ENCODE assay signal across 19 cellular contexts in the genomic region with DNA sequence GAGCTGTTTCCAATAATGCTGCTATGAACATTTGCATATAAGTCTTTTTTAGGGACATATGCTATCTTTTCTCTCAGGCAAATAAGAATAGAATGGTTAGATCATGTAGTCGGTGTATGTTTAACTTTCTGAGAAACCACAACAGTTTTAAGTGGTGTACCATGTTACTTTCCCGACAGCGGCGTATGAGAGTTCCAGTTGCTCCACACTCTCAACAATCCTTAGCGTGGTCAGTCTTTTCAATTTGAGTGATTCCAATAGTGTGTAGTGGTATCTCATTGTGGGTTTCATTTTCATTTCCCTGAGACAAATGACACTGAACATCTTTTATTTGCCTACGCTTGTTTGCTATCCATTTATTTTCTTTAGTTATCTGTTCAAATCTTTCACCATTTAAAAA.
DNase-seq lines count a peak whose midpoint lies in the region; ATAC-seq lines count a peak whose summit lies in the region.
"Had no signal": no experiment of that assay in that cellular context is flagged by ENCODE, and none has a peak within 500 bp of the region (broad histone marks: within the 10 kb centered on the region; RNA-seq: fewer than 3 reads in every experiment).

No MANE protein-coding gene starts in this region.

- H3K4me3 Mint-ChIP-seq in activated CD4-positive, alpha-beta T cell treated with anti-CD3 and anti-CD28 coated beads for 36 hours, result no peak overlapping the region
- no peak overlapping the region for H3K4me3 Mint-ChIP-seq in activated T-helper 17 cell treated with anti-CD3 and anti-CD28 coated beads, Interleukin-2, amount 50 U/mL, for 72 hours
- H3K4me3 Mint-ChIP-seq: neural progenitor cell had no signal

- H3K9me3 ChIP-seq in right cardiac atrium (ENCODE audit: control insufficient read depth, low read length), result no peaks in the 10 kb centered on the region
- H3K9me3 ChIP-seq: body of pancreas, Peyer's patch had no signal

- 95% methylated on average over 6 of the region's 6 CpGs for WGBS in right cardiac atrium

- H3K9me3 Mint-ChIP-seq in activated CD4-positive, alpha-beta T cell treated with anti-CD3 and anti-CD28 coated beads for 36 hours (ENCODE audit: low read depth), result peaks cover 8% of the 10 kb centered on the region
- peaks cover 11% of the 10 kb centered on the region for H3K9me3 Mint-ChIP-seq in activated T-helper 17 cell treated with anti-CD3 and anti-CD28 coated beads, Interleukin-2, amount 50 U/mL, for 72 hours

- H3K27me3 Mint-ChIP-seq in activated CD4-positive, alpha-beta T cell treated with anti-CD3 and anti-CD28 coated beads for 36 hours, result peaks cover 32% of the 10 kb centered on the region
- peaks cover 41% of the 10 kb centered on the region for H3K27me3 Mint-ChIP-seq in activated T-helper 17 cell treated with anti-CD3 and anti-CD28 coated beads, Interleukin-2, amount 50 U/mL, for 72 hours

- peaks cover 6% of the 10 kb centered on the region for H3K4me1 Mint-ChIP-seq in activated CD4-positive, alpha-beta T cell treated with anti-CD3 and anti-CD28 coated beads for 36 hours
- H3K4me1 Mint-ChIP-seq in activated T-helper 17 cell treated with anti-CD3 and anti-CD28 coated beads, Interleukin-2, amount 50 U/mL, for 72 hours, result peaks cover 3% of the 10 kb centered on the region
- H3K4me1 Mint-ChIP-seq: neural progenitor cell had no signal

- H3K4me1 ChIP-seq in right cardiac atrium (ENCODE audit: control insufficient read depth, insufficient read depth, low read length), result no peaks in the 10 kb centered on the region
- H3K4me1 ChIP-seq: body of pancreas, neural progenitor cell, Peyer's patch had no signal

- no peaks in the 10 kb centered on the region for H3K27me3 ChIP-seq in right cardiac atrium (ENCODE audit: control insufficient read depth, insufficient read depth)
- H3K27me3 ChIP-seq: body of pancreas, neural progenitor cell, Peyer's patch had no signal

- H3K36me3 Mint-ChIP-seq in activated CD4-positive, alpha-beta T cell treated with anti-CD3 and anti-CD28 coated beads for 36 hours (ENCODE audit: low read depth), result peaks cover 4% of the 10 kb centered on the region
- no peaks in the 10 kb centered on the region for H3K36me3 Mint-ChIP-seq in activated T-helper 17 cell treated with anti-CD3 and anti-CD28 coated beads, Interleukin-2, amount 50 U/mL, for 72 hours (ENCODE audit: low read depth)
- H3K36me3 Mint-ChIP-seq: neural progenitor cell had no signal

- H3K27ac ChIP-seq in right cardiac atrium (ENCODE audit: low read length), result no peak overlapping the region
- H3K27ac ChIP-seq: 22Rv1, body of pancreas, C4-2B, neural progenitor cell, Peyer's patch had no signal

- intact Hi-C loops in activated CD4-positive, alpha-beta T cell treated with anti-CD3 and anti-CD28 coated beads for 36 hours (cut with DNase I, micrococcal nuclease), result loop anchor here in 1 of 2 experiments (2.0 kb wide), 1 partner anchor 69 kb away; no protein-coding TSS in a partner anchor
- intact Hi-C loops in right cardiac atrium (cut with DNase I), result no loop called here

- H3K27ac Mint-ChIP-seq in activated CD4-positive, alpha-beta T cell treated with anti-CD3 and anti-CD28 coated beads for 36 hours, result no peak overlapping the region
- no peak overlapping the region for H3K27ac Mint-ChIP-seq in activated T-helper 17 cell treated with anti-CD3 and anti-CD28 coated beads, Interleukin-2, amount 50 U/mL, for 72 hours
- H3K27ac Mint-ChIP-seq: neural progenitor cell had no signal

- DNase-seq in activated CD4-positive, alpha-beta T cell treated with anti-CD3 and anti-CD28 coated beads for 36 hours, result peak; percentile 39
- no peak for DNase-seq in activated CD4-positive, alpha-beta T cell treated with anti-CD3 and anti-CD28 coated beads, Interleukin-2, amount 50 U/mL, for 48 hours
- DNase-seq in right cardiac atrium (no peak), NCI-H748 treated with DMSO at 0.1 percent for 48 hours (lab: John Stamatoyannopoulos, UW) (no peak), NCI-H1930 (lab: John Stamatoyannopoulos, UW) (no peak)
- DNase-seq: activated CD4-positive, CD25-positive, alpha-beta regulatory T cell; activated effector memory CD4-positive, alpha-beta T cell treated with anti-CD3 and anti-CD28 coated beads, Interleukin-2, amount 50 U/mL, for 16 hours; body of pancreas; EL; IMR-90; NCI-H146; NCI-H510A; Peyer's patch had no signal

- no peak overlapping the region for H3K4me3 ChIP-seq in right cardiac atrium (ENCODE audit: low read length)
- H3K4me3 ChIP-seq: body of pancreas, neural progenitor cell, Peyer's patch had no signal

- CTCF ChIA-PET in activated CD4-positive, alpha-beta T cell treated with anti-CD3 and anti-CD28 coated beads for 36 hours (lab: Charles Lee), result no interaction called here

- ATAC-seq in activated CD4-positive, alpha-beta T cell treated with anti-CD3 and anti-CD28 coated beads for 36 hours, result peak; percentile 80
- peak; percentile 54 for ATAC-seq in GM19467 (IDR thresholded peaks at IDR 0.05; ENCODE audit: unreplicated experiment)
- peak; percentile 87 for ATAC-seq in HG03097 (IDR thresholded peaks at IDR 0.05; ENCODE audit: low FRiP score, unreplicated experiment)
- ATAC-seq in activated T-helper 17 cell treated with anti-CD3 and anti-CD28 coated beads, Interleukin-2, amount 50 U/mL, for 72 hours (replicated peaks), result peak; percentile 99
- no peak for ATAC-seq in right cardiac atrium
- ATAC-seq: body of pancreas had no signal

- POLR2A ChIA-PET in activated CD4-positive, alpha-beta T cell treated with anti-CD3 and anti-CD28 coated beads for 36 hours (lab: Charles Lee), result no interaction called here

Comparison
In these comparisons a context has a peak if more than half of its experiments do, and no peak if none do; other contexts are left out.
1. ATAC-seq: peak in activated CD4-positive, alpha-beta T cell treated with anti-CD3 and anti-CD28 coated beads for 36 hours (single experiment), GM19467 (single experiment), HG03097 (single experiment) and activated T-helper 17 cell treated with anti-CD3 and anti-CD28 coated beads, Interleukin-2, amount 50 U/mL, for 72 hours (single experiment); none in right cardiac atrium (0 of 2).